In genomic region chr9:12539602-12540001, GRCh38 we compare ENCODE assay signal across 16 cellular contexts.
"Had no signal": no experiment of that assay in that cellular context is flagged by ENCODE, and none has a peak within 500 bp of the region (broad histone marks: within the 10 kb centered on the region; RNA-seq: fewer than 3 reads in every experiment).

No MANE protein-coding gene starts in this region.

- H2AFZ ChIP-seq: parathyroid adenoma had no signal

- H3K4me3 ChIP-seq: thyroid gland, uterus had no signal

- H3K4me1 ChIP-seq: parathyroid adenoma, uterus had no signal

- H3K9ac ChIP-seq: parathyroid adenoma had no signal

- DNase-seq: activated CD4-positive, alpha-beta T cell treated with anti-CD3 and anti-CD28 coated beads, Interleukin-2, amount 50 U/mL, for 1 hour; activated CD4-positive, CD25-positive, alpha-beta regulatory T cell treated with anti-CD3 and anti-CD28 coated beads, Interleukin-2, amount 50 U/mL, for 72 hours; activated CD8-positive, alpha-beta memory T cell treated with anti-CD3 and anti-CD28 coated beads, Interleukin-2, amount 50 U/mL, for 4 hours; activated naive CD4-positive, alpha-beta T cell treated with anti-CD3 and anti-CD28 coated beads for 36 hours; activated T-cell treated with anti-CD3 and anti-CD28 coated beads, Interleukin-2, amount 50 U/mL, for 4 hours; effector CD4-positive, alpha-beta T cell; hypothalamus; islet precursor cell; naive thymus-derived CD8-positive, alpha-beta T cell; stimulated activated naive CD4-positive, alpha-beta T cell; SW 1271; T-helper 2 cell; thyroid gland; uterus had no signal

- ATAC-seq: activated T-cell treated with anti-CD3 and anti-CD28 coated beads, Interleukin-2, amount 50 U/mL, for 4 hours; naive thymus-derived CD8-positive, alpha-beta T cell had no signal

- H3K79me2 ChIP-seq: parathyroid adenoma had no signal

- H3K36me3 ChIP-seq: thyroid gland, uterus had no signal

- H3K27ac ChIP-seq: parathyroid adenoma, thyroid gland, uterus, VCaP had no signal

- H3K27me3 ChIP-seq: thyroid gland, uterus had no signal

- H3K9me3 ChIP-seq: thyroid gland, uterus had no signal
